19 cellular contexts compared by ENCODE assay signal in genomic region chr9:392103-392502, GRCh38.
DNase-seq lines count a peak whose midpoint lies in the region; ATAC-seq, FAIRE-seq and TF ChIP-seq lines count a peak whose summit lies in the region.
"Had no signal": no experiment of that assay in that cellular context is flagged by ENCODE, and none has a peak within 500 bp of the region (broad histone marks: within the 10 kb centered on the region; RNA-seq: fewer than 3 reads in every experiment).

No MANE protein-coding gene starts in this region.

- ATAC-seq in activated CD8-positive, alpha-beta T cell treated with anti-CD3 and anti-CD28 coated beads for 36 hours: no peak
- ATAC-seq in activated CD8-positive, alpha-beta T cell treated with anti-CD3 and anti-CD28 coated beads, Interleukin-2, amount 10 ng/mL, durations not matched to agents 7 days and 5 days: no peak
- ATAC-seq in CD8-positive, alpha-beta T cell: no peak
- ATAC-seq in mucosa of descending colon: peak; percentile 53
- ATAC-seq: HepG2 had no signal

- no peaks in the 10 kb centered on the region for H3K4me1 Mint-ChIP-seq in activated CD8-positive, alpha-beta T cell treated with anti-CD3 and anti-CD28 coated beads for 36 hours (ENCODE audit: low read depth)
- no peaks in the 10 kb centered on the region for H3K4me1 Mint-ChIP-seq in activated CD8-positive, alpha-beta T cell treated with anti-CD3 and anti-CD28 coated beads, Interleukin-2, amount 10 ng/mL, durations not matched to agents 7 days and 5 days (ENCODE audit: low read depth)
- no peaks in the 10 kb centered on the region for H3K4me1 Mint-ChIP-seq in CD8-positive, alpha-beta T cell (ENCODE audit: low read depth)
- H3K4me1 Mint-ChIP-seq: CD8-positive, alpha-beta memory T cell had no signal

- H3K4me3 ChIP-seq in CD8-positive, alpha-beta T cell (ENCODE audit: low read depth, low read length): no peak overlapping the region
- H3K4me3 ChIP-seq in mucosa of descending colon (no peak overlapping the region), small intestine (ENCODE audit: low read depth in 1 of 2, low read length in 2 of 2) (no peak overlapping the region)

- intact Hi-C loops in activated CD8-positive, alpha-beta T cell treated with anti-CD3 and anti-CD28 coated beads for 36 hours (cut with micrococcal nuclease): no loop called here
- intact Hi-C loops in CD8-positive, alpha-beta T cell (cut with DNase I, micrococcal nuclease): no loop called here
- intact Hi-C loops in mucosa of descending colon (cut with DNase I, micrococcal nuclease): no loop called here
- intact Hi-C loops in posterior cingulate gyrus (cut with DNase I): no loop called here

- DNase-seq in activated CD8-positive, alpha-beta T cell treated with anti-CD3 and anti-CD28 coated beads for 36 hours: no peak
- DNase-seq in activated CD8-positive, alpha-beta T cell treated with anti-CD3 and anti-CD28 coated beads, Interleukin-2, amount 10 ng/mL, durations not matched to agents 7 days and 5 days: no peak
- DNase-seq in CD8-positive, alpha-beta T cell: no peak
- DNase-seq in mucosa of descending colon: no peak
- peak; percentile 19 for DNase-seq in small intestine
- no peak for DNase-seq in SIG-M5 treated with dmso at 0.1 percent for 504 hours (lab: John Stamatoyannopoulos, UW; ENCODE audit: unreplicated experiment)
- DNase-seq in NCI-H2171 (lab: John Stamatoyannopoulos, UW): no peak
- DNase-seq in posterior cingulate gyrus: no peak
- DNase-seq: 8988T; AML-193; C1 segment of cervical spinal cord; Caco-2; CD8-positive, alpha-beta memory T cell; GF-D8; HCEC 1CT; HFFc6 had no signal

- H3K36me3 Mint-ChIP-seq in activated CD8-positive, alpha-beta T cell treated with anti-CD3 and anti-CD28 coated beads for 36 hours (ENCODE audit: low read depth): peaks cover 42% of the 10 kb centered on the region
- peaks cover 72% of the 10 kb centered on the region for H3K36me3 Mint-ChIP-seq in activated CD8-positive, alpha-beta T cell treated with anti-CD3 and anti-CD28 coated beads, Interleukin-2, amount 10 ng/mL, durations not matched to agents 7 days and 5 days (ENCODE audit: low read depth)
- peaks cover 83% of the 10 kb centered on the region for H3K36me3 Mint-ChIP-seq in CD8-positive, alpha-beta T cell

- peak overlapping the region; percentile 35 for H3K27ac Mint-ChIP-seq in activated CD8-positive, alpha-beta T cell treated with anti-CD3 and anti-CD28 coated beads for 36 hours
- H3K27ac Mint-ChIP-seq in activated CD8-positive, alpha-beta T cell treated with anti-CD3 and anti-CD28 coated beads, Interleukin-2, amount 10 ng/mL, durations not matched to agents 7 days and 5 days: no peak overlapping the region
- peak overlapping the region; percentile 38 for H3K27ac Mint-ChIP-seq in CD8-positive, alpha-beta T cell
- H3K27ac Mint-ChIP-seq: HFFc6 had no signal

- H3K36me3 ChIP-seq in CD8-positive, alpha-beta T cell (ENCODE audit: insufficient read depth, low read length): peaks cover 66% of the 10 kb centered on the region
- H3K36me3 ChIP-seq in mucosa of descending colon (ENCODE audit: low read depth) (no peaks in the 10 kb centered on the region), small intestine (ENCODE audit: control insufficient read depth in 2 of 2, insufficient read depth in 2 of 2, low read length in 2 of 2) (no peaks in the 10 kb centered on the region)

- no peaks in the 10 kb centered on the region for H3K27me3 ChIP-seq in CD8-positive, alpha-beta T cell (ENCODE audit: insufficient read depth, low read length)
- H3K27me3 ChIP-seq in small intestine (ENCODE audit: control insufficient read depth in 2 of 2, insufficient read depth in 2 of 2, low read length in 2 of 2): no peaks in the 10 kb centered on the region

- TF ChIP-seq CTCF in activated CD8-positive, alpha-beta T cell treated with anti-CD3 and anti-CD28 coated beads for 36 hours (IDR thresholded peaks at IDR 0.05): no peak
- no peak for TF ChIP-seq CTCF in CD8-positive, alpha-beta T cell (IDR thresholded peaks at IDR 0.05)
- no peak for TF ChIP-seq CTCF in mucosa of descending colon (IDR thresholded peaks at IDR 0.05)

- CTCF ChIA-PET in activated CD8-positive, alpha-beta T cell treated with anti-CD3 and anti-CD28 coated beads for 36 hours (lab: Charles Lee): no interaction called here
- CTCF ChIA-PET in activated CD8-positive, alpha-beta T cell treated with anti-CD3 and anti-CD28 coated beads, Interleukin-2, amount 10 ng/mL, durations not matched to agents 7 days and 5 days (lab: Charles Lee): no interaction called here
- CTCF ChIA-PET in CD8-positive, alpha-beta T cell (lab: Charles Lee): interaction anchor here (0.6 kb wide), 1 partner anchor 32 kb away, joined by 3 read pairs; no protein-coding TSS in a partner anchor

- no peak for FAIRE-seq in small intestine (lab: Jason Lieb, UNC)
- FAIRE-seq: GM19239, HepG2, HTR-8/SVneo had no signal

- no peaks in the 10 kb centered on the region for H3K9me3 ChIP-seq in CD8-positive, alpha-beta T cell (ENCODE audit: low read length)
- H3K9me3 ChIP-seq in mucosa of descending colon (no peaks in the 10 kb centered on the region), small intestine (ENCODE audit: control insufficient read depth, low read depth) (no peaks in the 10 kb centered on the region)
- H3K9me3 ChIP-seq: Caco-2 had no signal

- no peaks in the 10 kb centered on the region for H3K4me1 ChIP-seq in CD8-positive, alpha-beta T cell (ENCODE audit: insufficient read depth, low read length)
- H3K4me1 ChIP-seq in mucosa of descending colon (ENCODE audit: low read depth): peaks cover 3% of the 10 kb centered on the region
- no peaks in the 10 kb centered on the region for H3K4me1 ChIP-seq in small intestine (ENCODE audit: control insufficient read depth in 2 of 2, insufficient read depth in 1 of 2, low read depth in 1 of 2, low read length in 1 of 2)

- POLR2A ChIA-PET in activated CD8-positive, alpha-beta T cell treated with anti-CD3 and anti-CD28 coated beads for 36 hours (lab: Charles Lee): interaction anchor here (0.6 kb wide), 1 partner anchor 230 kb away, joined by 3 read pairs; no protein-coding TSS in a partner anchor
- POLR2A ChIA-PET in activated CD8-positive, alpha-beta T cell treated with anti-CD3 and anti-CD28 coated beads, Interleukin-2, amount 10 ng/mL, durations not matched to agents 7 days and 5 days (lab: Charles Lee): no interaction called here
- POLR2A ChIA-PET in CD8-positive, alpha-beta T cell (lab: Charles Lee): interaction anchor here (1.0 kb wide), 1 partner anchor 13 kb away, joined by 3 read pairs; no protein-coding TSS in a partner anchor

- H3K4me3 Mint-ChIP-seq in activated CD8-positive, alpha-beta T cell treated with anti-CD3 and anti-CD28 coated beads for 36 hours: no peak overlapping the region
- no peak overlapping the region for H3K4me3 Mint-ChIP-seq in activated CD8-positive, alpha-beta T cell treated with anti-CD3 and anti-CD28 coated beads, Interleukin-2, amount 10 ng/mL, durations not matched to agents 7 days and 5 days
- H3K4me3 Mint-ChIP-seq in CD8-positive, alpha-beta T cell: no peak overlapping the region
- H3K4me3 Mint-ChIP-seq: CD8-positive, alpha-beta memory T cell; HFFc6 had no signal

- H3K27ac ChIP-seq in CD8-positive, alpha-beta T cell (ENCODE audit: low read depth, low read length): no peak overlapping the region
- H3K27ac ChIP-seq in small intestine (ENCODE audit: low read depth in 1 of 2, low read length in 1 of 2): no peak overlapping the region

- H3K27me3 Mint-ChIP-seq in activated CD8-positive, alpha-beta T cell treated with anti-CD3 and anti-CD28 coated beads for 36 hours: no peaks in the 10 kb centered on the region
- no peaks in the 10 kb centered on the region for H3K27me3 Mint-ChIP-seq in activated CD8-positive, alpha-beta T cell treated with anti-CD3 and anti-CD28 coated beads, Interleukin-2, amount 10 ng/mL, durations not matched to agents 7 days and 5 days (ENCODE audit: low read depth)
- H3K27me3 Mint-ChIP-seq in CD8-positive, alpha-beta T cell (ENCODE audit: low read depth): no peaks in the 10 kb centered on the region
- H3K27me3 Mint-ChIP-seq: CD8-positive, alpha-beta memory T cell had no signal

- no peaks in the 10 kb centered on the region for H3K9me3 Mint-ChIP-seq in activated CD8-positive, alpha-beta T cell treated with anti-CD3 and anti-CD28 coated beads for 36 hours
- H3K9me3 Mint-ChIP-seq in activated CD8-positive, alpha-beta T cell treated with anti-CD3 and anti-CD28 coated beads, Interleukin-2, amount 10 ng/mL, durations not matched to agents 7 days and 5 days (ENCODE audit: insufficient read depth): no peaks in the 10 kb centered on the region
- no peaks in the 10 kb centered on the region for H3K9me3 Mint-ChIP-seq in CD8-positive, alpha-beta T cell
- H3K9me3 Mint-ChIP-seq: CD8-positive, alpha-beta memory T cell; HFFc6 had no signal
